Comparison of ENCODE assay signal across 16 cellular contexts in genomic region chr9:79672236-79672635, GRCh38.
DNase-seq lines count a peak whose midpoint lies in the region; ATAC-seq and TF ChIP-seq lines count a peak whose summit lies in the region.
"Had no signal": no experiment of that assay in that cellular context is flagged by ENCODE, and none has a peak within 500 bp of the region (broad histone marks: within the 10 kb centered on the region; RNA-seq: fewer than 3 reads in every experiment).

No MANE protein-coding gene starts in this region.

- 54% methylated on average over 3 of the region's 3 CpGs for WGBS in smooth muscle cell (ENCODE audit: low lambda C conversion rate)

- H3K4me1 ChIP-seq in OCI-LY1 (ENCODE audit: insufficient read depth, low read length, severe bottlenecking) (peaks cover 26% of the 10 kb centered on the region), smooth muscle cell (ENCODE audit: low read depth) (peaks cover 62% of the 10 kb centered on the region)
- H3K4me1 ChIP-seq: Peyer's patch had no signal

- H3K9ac ChIP-seq in OCI-LY1 (ENCODE audit: low read length) = no peak overlapping the region
- peak overlapping the region; percentile 34 for H3K9ac ChIP-seq in smooth muscle cell (ENCODE audit: low read depth)

- H2AFZ ChIP-seq in OCI-LY1 (ENCODE audit: low read length) = no peak overlapping the region
- H2AFZ ChIP-seq in smooth muscle cell (ENCODE audit: low read depth) = no peak overlapping the region

- H3K4me2 ChIP-seq in OCI-LY1 (ENCODE audit: low read length) (no peak overlapping the region), smooth muscle cell (peak overlapping the region; percentile 27)

- no peak for TF ChIP-seq CTCF in OCI-LY1 (IDR thresholded peaks at IDR 0.05; ENCODE audit: low read length)
- no peak for TF ChIP-seq CTCF in epithelial cell of esophagus (IDR thresholded peaks at IDR 0.05; ENCODE audit: insufficient read depth, low read depth, low read length, missing control alignments)
- TF ChIP-seq CTCF in smooth muscle cell (IDR thresholded peaks at IDR 0.05; ENCODE audit: borderline replicate concordance, insufficient read depth, poor library complexity, severe bottlenecking) = no peak

- H3K4me3 ChIP-seq in OCI-LY1 (ENCODE audit: low read depth, low read length, poor library complexity, severe bottlenecking) (no peak overlapping the region), epithelial cell of esophagus (ENCODE audit: low read length) (no peak overlapping the region), smooth muscle cell (no peak overlapping the region)
- H3K4me3 ChIP-seq: MG63, Peyer's patch had no signal

- no peak for ATAC-seq in memory B cell (ENCODE audit: low read depth)

- H3K4me1 Mint-ChIP-seq in memory B cell = peaks cover 26% of the 10 kb centered on the region

- H3K79me2 ChIP-seq in OCI-LY1 (ENCODE audit: insufficient read depth, low read length) = no peaks in the 10 kb centered on the region
- H3K79me2 ChIP-seq in smooth muscle cell (ENCODE audit: low read depth) = peaks cover 7% of the 10 kb centered on the region

- DNase-seq in epithelial cell of esophagus (ENCODE audit: low read depth) (peak; percentile 72), memory B cell (ENCODE audit: low spot score in 2 of 2) (no peak), smooth muscle cell (lab: John Stamatoyannopoulos, UW; ENCODE audit: unreplicated experiment) (no peak), cerebellum (ENCODE audit: low spot score) (no peak), posterior vena cava (ENCODE audit: low spot score) (no peak)
- no peak for DNase-seq in central memory CD4-positive, alpha-beta T cell
- DNase-seq: CD4-positive, CD25-positive, alpha-beta regulatory T cell; EL; MG63; NCI-H1048; NCI-H1436; NCI-H187 treated with DMSO at 0.1 percent for 48 hours; NCI-H2227 treated with DMSO at 0.1 percent for 48 hours; NCI-H510A had no signal

- H3K9me3 ChIP-seq in OCI-LY1 (ENCODE audit: low read length) (no peaks in the 10 kb centered on the region), smooth muscle cell (replicated peaks; ENCODE audit: low read depth) (no peaks in the 10 kb centered on the region)
- H3K9me3 ChIP-seq: MG63, Peyer's patch had no signal

- H3K27me3 Mint-ChIP-seq in memory B cell = no peaks in the 10 kb centered on the region
- H3K27me3 Mint-ChIP-seq: CD4-positive, CD25-positive, alpha-beta regulatory T cell had no signal

- H3K4me3 Mint-ChIP-seq in memory B cell = no peak overlapping the region
- H3K4me3 Mint-ChIP-seq: CD4-positive, CD25-positive, alpha-beta regulatory T cell had no signal

- H3K9me3 Mint-ChIP-seq in memory B cell = no peaks in the 10 kb centered on the region

- intact Hi-C loops in posterior vena cava (cut with DNase I) = no loop called here

- H3K9me2 ChIP-seq in OCI-LY1 (ENCODE audit: low read depth, low read length) = no peaks in the 10 kb centered on the region

- H3K27ac Mint-ChIP-seq in memory B cell = peak overlapping the region; percentile 51

- peaks cover 24% of the 10 kb centered on the region for H3K36me3 Mint-ChIP-seq in memory B cell

- no peaks in the 10 kb centered on the region for H3K27me3 ChIP-seq in OCI-LY1 (ENCODE audit: insufficient read depth, low read length)
- H3K27me3 ChIP-seq in smooth muscle cell (ENCODE audit: low read depth) = no peaks in the 10 kb centered on the region
- H3K27me3 ChIP-seq: MG63, Peyer's patch had no signal

- H4K20me1 ChIP-seq in OCI-LY1 (ENCODE audit: insufficient read depth, low read length) (no peaks in the 10 kb centered on the region), smooth muscle cell (ENCODE audit: low read depth) (peaks cover 3% of the 10 kb centered on the region)

- H3K36me3 ChIP-seq in OCI-LY1 (ENCODE audit: insufficient read depth, low read length) (no peaks in the 10 kb centered on the region), smooth muscle cell (ENCODE audit: low read depth) (no peaks in the 10 kb centered on the region)
- H3K36me3 ChIP-seq: MG63, Peyer's patch had no signal

- no peaks in the 10 kb centered on the region for H3F3A ChIP-seq in OCI-LY1 (ENCODE audit: insufficient read depth, low read length)
- H3F3A ChIP-seq in smooth muscle cell (ENCODE audit: low read depth) = no peaks in the 10 kb centered on the region

- H3K27ac ChIP-seq in OCI-LY1 (ENCODE audit: low read depth, low read length, poor library complexity, severe bottlenecking) = peak overlapping the region; percentile 73
- peak overlapping the region; percentile 80 for H3K27ac ChIP-seq in smooth muscle cell (ENCODE audit: low read depth)
